28 cellular contexts compared by ENCODE assay signal in genomic region chr3:31738423-31738822, GRCh38.
"Had no signal": no experiment of that assay in that cellular context is flagged by ENCODE, and none has a peak within 500 bp of the region (broad histone marks: within the 10 kb centered on the region; RNA-seq: fewer than 3 reads in every experiment).

No MANE protein-coding gene starts in this region.

- H3K4me1 ChIP-seq: adrenal gland, Peyer's patch had no signal

- ATAC-seq: activated naive CD4-positive, alpha-beta T cell treated with anti-CD3 and anti-CD28 coated beads, Interleukin-2, amount 50 U/mL, for 72 hours; activated T-cell treated with anti-CD3 and anti-CD28 coated beads, Interleukin-2, amount 50 U/mL, for 4 hours had no signal

- H3K27me3 ChIP-seq: adrenal gland, brain microvascular endothelial cell, Peyer's patch had no signal

- H3K27ac ChIP-seq: adrenal gland, brain microvascular endothelial cell, KMS-11, Peyer's patch, VCaP had no signal

- H3K4me2 ChIP-seq: KMS-11 had no signal

- H3K9me3 ChIP-seq: adrenal gland, Peyer's patch had no signal

- DNase-seq: activated B cell treated with CpG ODN at 0.5 μM for 24 hours; activated CD4-positive, alpha-beta memory T cell treated with anti-CD3 and anti-CD28 coated beads for 36 hours; activated CD4-positive, alpha-beta T cell treated with anti-CD3 and anti-CD28 coated beads for 4 hours; activated CD4-positive, alpha-beta T cell treated with anti-CD3 and anti-CD28 coated beads, Interleukin-2, amount 50 U/mL, for 1 hour; activated CD4-positive, CD25-positive, alpha-beta regulatory T cell treated with anti-CD3 and anti-CD28 coated beads, Interleukin-2, amount 50 U/mL, for 72 hours; activated CD8-positive, alpha-beta memory T cell treated with anti-CD3 and anti-CD28 coated beads, Interleukin-2, amount 50 U/mL, for 4 hours; activated gamma-delta T cell treated with Interleukin-2 at 50 U/mL for 16 hours; activated naive CD4-positive, alpha-beta T cell treated with anti-CD3 and anti-CD28 coated beads for 36 hours; activated T-cell treated with anti-CD3 and anti-CD28 coated beads for 4 hours; activated T-cell treated with anti-CD3 and anti-CD28 coated beads, Interleukin-2, amount 50 U/mL, for 4 hours; adrenal gland; aorta; brain microvascular endothelial cell; MM.1S; MV-4-11; NCI-H1105; NCI-H1417 treated with DMSO at 0.1 percent for 48 hours; NCI-H187 treated with DMSO at 0.1 percent for 48 hours; NCI-H345; NCI-H524 treated with DMSO at 0.1 percent for 48 hours; Peyer's patch; RPMI8226; SW 1271; T-helper 1 cell; T-helper 9 cell had no signal

- H3K4me3 ChIP-seq: adrenal gland, Peyer's patch had no signal

- H3K36me3 ChIP-seq: adrenal gland, brain microvascular endothelial cell, Peyer's patch had no signal
